In genomic region chr1:96487404-96487803, GRCh38 we compare ENCODE assay signal across 15 cellular contexts.
DNase-seq lines count a peak whose midpoint lies in the region; ATAC-seq and TF ChIP-seq lines count a peak whose summit lies in the region.
"Had no signal": no experiment of that assay in that cellular context is flagged by ENCODE, and none has a peak within 500 bp of the region (broad histone marks: within the 10 kb centered on the region; RNA-seq: fewer than 3 reads in every experiment).

No MANE protein-coding gene starts in this region.

- peaks cover 4% of the 10 kb centered on the region for H3K27me3 Mint-ChIP-seq in activated CD4-positive, alpha-beta T cell treated with anti-CD3 and anti-CD28 coated beads for 36 hours
- H3K27me3 Mint-ChIP-seq in T-helper 17 cell, result no peaks in the 10 kb centered on the region

- no peaks in the 10 kb centered on the region for H3K4me1 Mint-ChIP-seq in activated CD4-positive, alpha-beta T cell treated with anti-CD3 and anti-CD28 coated beads for 36 hours
- no peaks in the 10 kb centered on the region for H3K4me1 Mint-ChIP-seq in T-helper 17 cell

- no peaks in the 10 kb centered on the region for H3K4me1 ChIP-seq in heart left ventricle
- H3K4me1 ChIP-seq: lower lobe of right lung had no signal

- H3K27ac ChIP-seq in dorsolateral prefrontal cortex (peak overlapping the region in 57 of 59 donors; percentile 30 to 95 (median 81)), heart left ventricle (peak overlapping the region in 1 of 12 donors; percentile 30)
- H3K27ac ChIP-seq: lower lobe of right lung had no signal

- H3K4me3 Mint-ChIP-seq in activated CD4-positive, alpha-beta T cell treated with anti-CD3 and anti-CD28 coated beads for 36 hours, result no peak overlapping the region
- no peak overlapping the region for H3K4me3 Mint-ChIP-seq in T-helper 17 cell
- H3K4me3 Mint-ChIP-seq: activated CD4-positive, alpha-beta memory T cell treated with anti-CD3 and anti-CD28 coated beads for 36 hours had no signal

- DNase-seq in NOMO-1 treated with DMSO at 0.1 percent for 48 hours (lab: John Stamatoyannopoulos, UW; ENCODE audit: unreplicated experiment), result peak; percentile 31
- DNase-seq in NOMO-1 treated with dmso at 0.1 percent for 144 hours (lab: John Stamatoyannopoulos, UW; ENCODE audit: unreplicated experiment), result no peak
- DNase-seq in dorsolateral prefrontal cortex, result no peak
- DNase-seq in middle frontal gyrus (ENCODE audit: extremely low spot score, low spot score), result peak; percentile 25
- no peak for DNase-seq in activated CD4-positive, alpha-beta T cell treated with anti-CD3 and anti-CD28 coated beads for 36 hours
- DNase-seq in T-helper 17 cell, result no peak
- DNase-seq in glomerular visceral epithelial cell (ENCODE audit: extremely low spot score), result no peak
- no peak for DNase-seq in heart left ventricle
- DNase-seq: activated CD4-positive, alpha-beta memory T cell treated with anti-CD3 and anti-CD28 coated beads for 36 hours; cerebellar nuclear complex; glutamatergic neuron; H7; lower lobe of right lung; NCI-H1930 had no signal

- CTCF ChIA-PET in activated CD4-positive, alpha-beta T cell treated with anti-CD3 and anti-CD28 coated beads for 36 hours (lab: Charles Lee), result interaction anchor here (0.6 to 1.2 kb wide), 2 partner anchors 88 to 251 kb away, joined by 3 to 5 read pairs; no protein-coding TSS in a partner anchor

- peaks cover under 1% of the 10 kb centered on the region for H3K9me3 ChIP-seq in T-helper 17 cell (ENCODE audit: control insufficient read depth, low read length, poor library complexity, severe bottlenecking)
- no peaks in the 10 kb centered on the region for H3K9me3 ChIP-seq in heart left ventricle
- H3K9me3 ChIP-seq: lower lobe of right lung had no signal

- no peaks in the 10 kb centered on the region for H3K27me3 ChIP-seq in dorsolateral prefrontal cortex
- H3K27me3 ChIP-seq in heart left ventricle, result no peaks in the 10 kb centered on the region

- H3K36me3 ChIP-seq in heart left ventricle, result no peaks in the 10 kb centered on the region
- H3K36me3 ChIP-seq: lower lobe of right lung had no signal

- WGBS in heart left ventricle, 4 donors, result 68 to 78% (median 73%) methylated on average over 2 of the region's 2 CpGs

- H3K9me3 Mint-ChIP-seq in activated CD4-positive, alpha-beta T cell treated with anti-CD3 and anti-CD28 coated beads for 36 hours (ENCODE audit: low read depth), result no peaks in the 10 kb centered on the region
- H3K9me3 Mint-ChIP-seq: activated CD4-positive, alpha-beta memory T cell treated with anti-CD3 and anti-CD28 coated beads for 36 hours had no signal

- TF ChIP-seq CTCF in dorsolateral prefrontal cortex (IDR thresholded peaks at IDR 0.05 in 54 of 56, conservative IDR thresholded peaks at IDR 0.05 in 2 of 56; ENCODE audit: low read depth in 1 of 56, partially characterized antibody in 56 of 56) (peak in 16 of 56 donors; percentile 13 to 44 (median 22)), heart left ventricle (IDR thresholded peaks at IDR 0.05) (no peak)

- TF ChIP-seq POLR2A in heart left ventricle (IDR thresholded peaks at IDR 0.05), result no peak

- no peak for ATAC-seq in activated CD4-positive, alpha-beta T cell treated with anti-CD3 and anti-CD28 coated beads for 36 hours
- ATAC-seq in T-helper 17 cell, result no peak
- ATAC-seq in heart left ventricle, result no peak
- ATAC-seq: HepG2, lower lobe of right lung had no signal

- POLR2A ChIA-PET in activated CD4-positive, alpha-beta T cell treated with anti-CD3 and anti-CD28 coated beads for 36 hours (lab: Charles Lee), result no interaction called here

- H3K36me3 Mint-ChIP-seq in activated CD4-positive, alpha-beta T cell treated with anti-CD3 and anti-CD28 coated beads for 36 hours (ENCODE audit: low read depth), result no peaks in the 10 kb centered on the region
- H3K36me3 Mint-ChIP-seq in T-helper 17 cell (ENCODE audit: low read depth), result no peaks in the 10 kb centered on the region
- H3K36me3 Mint-ChIP-seq: activated CD4-positive, alpha-beta memory T cell treated with anti-CD3 and anti-CD28 coated beads for 36 hours had no signal

- intact Hi-C loops in dorsolateral prefrontal cortex (cut with DNase I), result loop anchor here in 1 of 2 donors (10.0 kb wide), 1 partner anchor 237 kb away; the partner anchor contains the start of gene PTBP2
- intact Hi-C loops in activated CD4-positive, alpha-beta T cell treated with anti-CD3 and anti-CD28 coated beads for 36 hours (cut with DNase I, micrococcal nuclease), result no loop called here
- intact Hi-C loops in heart left ventricle (cut with DNase I), result no loop called here

- H3K4me3 ChIP-seq in dorsolateral prefrontal cortex, result peak overlapping the region in 39 of 59 donors; percentile 1 to 58 (median 31)
- no peak overlapping the region for H3K4me3 ChIP-seq in heart left ventricle
- H3K4me3 ChIP-seq: lower lobe of right lung had no signal

- no peak overlapping the region for H3K27ac Mint-ChIP-seq in activated CD4-positive, alpha-beta T cell treated with anti-CD3 and anti-CD28 coated beads for 36 hours
- no peak overlapping the region for H3K27ac Mint-ChIP-seq in T-helper 17 cell
- H3K27ac Mint-ChIP-seq: activated CD4-positive, alpha-beta memory T cell treated with anti-CD3 and anti-CD28 coated beads for 36 hours had no signal

Comparison
In these comparisons a context has a peak if more than half of its experiments do, and no peak if none do; other contexts are left out.
1. DNase-seq: peak in NOMO-1 treated with DMSO at 0.1 percent for 48 hours (single experiment) and middle frontal gyrus (single experiment); none in NOMO-1 treated with dmso at 0.1 percent for 144 hours (single experiment), dorsolateral prefrontal cortex (0 of 10), activated CD4-positive, alpha-beta T cell treated with anti-CD3 and anti-CD28 coated beads for 36 hours (single experiment), T-helper 17 cell (0 of 3), glomerular visceral epithelial cell (single experiment) and heart left ventricle (0 of 5).
2. H3K4me3 ChIP-seq: peak in dorsolateral prefrontal cortex (39 of 59); none in heart left ventricle (0 of 12).